ENCODE assay signal across 9 cellular contexts in the genomic region with DNA sequence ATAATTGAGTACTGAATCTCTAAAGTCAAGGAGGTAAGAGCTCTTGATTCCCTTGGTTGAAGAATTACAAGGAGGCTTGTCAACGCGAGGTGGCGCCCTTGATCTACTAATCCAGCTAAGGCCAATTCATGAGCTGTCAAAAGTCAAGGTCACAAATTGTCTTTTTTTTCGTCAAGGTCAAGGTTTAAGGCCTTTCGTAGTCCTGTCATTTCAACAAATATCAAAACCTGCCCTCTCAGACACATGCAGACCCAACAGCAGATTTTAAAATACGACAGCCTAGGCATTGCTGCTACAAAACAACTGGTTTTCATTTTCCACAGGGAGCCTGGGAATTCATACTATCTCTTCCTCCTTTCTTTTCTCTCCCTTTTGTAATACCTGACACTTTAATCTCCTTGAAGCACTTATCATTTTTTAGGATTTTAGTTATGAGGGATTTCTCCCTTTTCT. TPM values are rescaled to one million over a fixed set of nuclear protein-coding genes. Genes with fewer than 3 reads are reported as not detected.
A peak's percentile ranks its signal among the peaks of the same experiment; 100 is the strongest.
DNase-seq lines count a peak whose midpoint lies in the region; ATAC-seq and TF ChIP-seq lines count a peak whose summit lies in the region.
"Had no signal": no experiment of that assay in that cellular context is flagged by ENCODE, and none has a peak within 500 bp of the region (broad histone marks: within the 10 kb centered on the region; RNA-seq: fewer than 3 reads in every experiment).

No MANE protein-coding gene starts in this region.

- ATAC-seq in GM21360 (IDR thresholded peaks at IDR 0.05; ENCODE audit: unreplicated experiment), result no peak

- H3K27me3 ChIP-seq in liver (ENCODE audit: control insufficient read depth in 4 of 4, insufficient read depth in 4 of 4, low read length in 3 of 4), result peaks cover 9 to 52% (median 27%) of the 10 kb centered on the region in 4 donors

- no peak overlapping the region for H3K27ac ChIP-seq in liver (ENCODE audit: low read depth in 1 of 2, low read length in 2 of 2)
- H3K27ac ChIP-seq: BLaER1 treated with 17β-estradiol and CSF1 and Interleukin-3, amounts not matched to agents 10 nM and 100 nM had no signal

- peak; percentile 93 to 96 for TF ChIP-seq RAD21 in liver (IDR thresholded peaks at IDR 0.05)

- H3K36me3 ChIP-seq in liver (ENCODE audit: control insufficient read depth in 4 of 4, insufficient read depth in 3 of 4, low read depth in 1 of 4, low read length in 3 of 4), result no peaks in the 10 kb centered on the region
- H3K36me3 ChIP-seq: BLaER1 treated with 17β-estradiol and CSF1 and Interleukin-3, amounts not matched to agents 10 nM and 100 nM had no signal

- H3K9me3 ChIP-seq in liver (ENCODE audit: control insufficient read depth in 4 of 4, low read length in 3 of 4), result peaks cover 0 to 10% (median under 1%) of the 10 kb centered on the region in 4 donors

- DNase-seq in NCI-H187 (lab: John Stamatoyannopoulos, UW) (peak; percentile 43 to 68), NCI-H187 treated with DMSO at 0.1 percent for 48 hours (lab: John Stamatoyannopoulos, UW) (no peak), NCI-H2227 (lab: John Stamatoyannopoulos, UW; ENCODE audit: unreplicated experiment) (peak; percentile 69), cerebellar cortex (ENCODE audit: low spot score) (peak; percentile 65)
- peak; percentile 80 to 83 for DNase-seq in activated CD4-positive, alpha-beta T cell treated with anti-CD3 and anti-CD28 coated beads for 24 hours (ENCODE audit: low read depth in 2 of 2)
- DNase-seq in stimulated activated CD4-positive, alpha-beta T cell treated with anti-CD3 and anti-CD28 coated beads, Interleukin-4, amount 100 ng/mL, for 48 hours (ENCODE audit: low read depth in 2 of 2), result peak; percentile 78 to 81

- H3K4me3 ChIP-seq in liver (ENCODE audit: low read depth in 1 of 3, low read length in 3 of 3), result no peak overlapping the region
- H3K4me3 ChIP-seq: BLaER1 treated with 17β-estradiol and CSF1 and Interleukin-3, amounts not matched to agents 10 nM and 100 nM had no signal

- peak; percentile 71 for TF ChIP-seq CTCF in liver (IDR thresholded peaks at IDR 0.05; ENCODE audit: low read depth, low read length, missing input control)

- WGBS in liver, result 3% methylated on average over 6 of the region's 6 CpGs

- H3K4me1 ChIP-seq in liver (ENCODE audit: control insufficient read depth in 4 of 4, insufficient read depth in 4 of 4, low read length in 3 of 4), result peaks cover 22 to 38% (median 30%) of the 10 kb centered on the region in 4 donors

- H3K9ac ChIP-seq in liver (ENCODE audit: low read depth in 1 of 2, low read length in 2 of 2), result no peak overlapping the region
- H3K9ac ChIP-seq: BLaER1 treated with 17β-estradiol and CSF1 and Interleukin-3, amounts not matched to agents 10 nM and 100 nM had no signal

TF ChIP-seq in liver, 16 proteins besides CTCF, POLR2A, EP300 and RAD21:
- TF ChIP-seq HNF4A (conservative IDR thresholded peaks at IDR 0.05), result peak; percentile 7 to 37
- no peak for TF ChIP-seq GABPA (IDR thresholded peaks at IDR 0.05 in 1 of 2, conservative IDR thresholded peaks at IDR 0.05 in 1 of 2)
- peak; percentile 24 for TF ChIP-seq NR2F2 (IDR thresholded peaks at IDR 0.05)

RNA-seq across cellular contexts. Expression of gene HOXA13, which starts 3.6 kb away (rescaled TPM):
- not detected for total RNA-seq in liver
- under 1 TPM in 1 of 2 donors, not detected in 1; 0.02 TPM for polyA plus RNA-seq in liver

RNA-seq across cellular contexts. Expression of gene HOXA11, which starts 11.3 kb away (rescaled TPM):
- not detected for total RNA-seq in liver
- polyA plus RNA-seq in liver, result not detected

RNA-seq across cellular contexts. Expression of gene HOXA10, which starts 22.2 kb away (rescaled TPM):
- under 1 TPM; 0.08 to 0.70 TPM for total RNA-seq in liver
- under 1 TPM; 0.03 to 0.17 TPM for polyA plus RNA-seq in liver

RNA-seq across cellular contexts. Expression of gene HOXA9, which starts 31.0 kb away (rescaled TPM):
- total RNA-seq in liver, result under 1 TPM in 1 of 2 donors, not detected in 1; 0.70 TPM
- under 1 TPM in 1 of 2 donors, not detected in 1; 0.02 TPM for polyA plus RNA-seq in liver

RNA-seq across cellular contexts. Expression of gene HOXA7, which starts 39.8 kb away (rescaled TPM):
- under 1 TPM; under 0.01 to 0.05 TPM for total RNA-seq in liver
- polyA plus RNA-seq in liver, result not detected
